Comparison of ENCODE assay signal across 12 cellular contexts in genomic region chr11:128493570-128493965, GRCh38.
A peak's percentile ranks its signal among the peaks of the same experiment; 100 is the strongest.
DNase-seq lines count a peak whose midpoint lies in the region; ATAC-seq and TF ChIP-seq lines count a peak whose summit lies in the region.
"Had no signal": no experiment of that assay in that cellular context is flagged by ENCODE, and none has a peak within 500 bp of the region (broad histone marks: within the 10 kb centered on the region; RNA-seq: fewer than 3 reads in every experiment).

No MANE protein-coding gene starts in this region.

- TF ChIP-seq CTCF in heart right ventricle (IDR thresholded peaks at IDR 0.05) (no peak), uterus (IDR thresholded peaks at IDR 0.05) (no peak)

- H3K9me3 ChIP-seq in heart right ventricle (no peaks in the 10 kb centered on the region), mucosa of rectum (ENCODE audit: control insufficient read depth in 2 of 2, low read length in 2 of 2) (no peaks in the 10 kb centered on the region), uterus (no peaks in the 10 kb centered on the region)

- DNase-seq in heart right ventricle, result no peak
- no peak for DNase-seq in Right ventricle myocardium inferior (ENCODE audit: missing footprints)
- DNase-seq in activated naive CD4-positive, alpha-beta T cell treated with anti-CD3 and anti-CD28 coated beads, Interleukin-2, amount 50 U/mL, for 72 hours (ENCODE audit: low spot score in 2 of 2), result no peak
- DNase-seq in uterus, result no peak
- DNase-seq in cerebellum (ENCODE audit: low spot score), result no peak
- no peak for DNase-seq in OCI-M1 (lab: John Stamatoyannopoulos, UW)
- DNase-seq: activated CD4-positive, alpha-beta T cell treated with anti-CD3 and anti-CD28 coated beads for 4 hours; NCI-H1694 had no signal

- peaks cover 0 to 57% (median 19%) of the 10 kb centered on the region in 9 donors for H3K36me3 ChIP-seq in heart right ventricle
- peaks cover 20 to 21% of the 10 kb centered on the region in 2 donors for H3K36me3 ChIP-seq in mucosa of rectum (ENCODE audit: control insufficient read depth in 2 of 2, insufficient read depth in 2 of 2, low read length in 2 of 2)
- H3K36me3 ChIP-seq in uterus, result no peaks in the 10 kb centered on the region

- 39 to 41% methylated on average over 2 of the region's 2 CpGs for WGBS in heart right ventricle, 2 donors

- no peak overlapping the region for H3K4me3 ChIP-seq in heart right ventricle
- H3K4me3 ChIP-seq in mucosa of rectum (ENCODE audit: low read length in 2 of 2), result no peak overlapping the region
- no peak overlapping the region for H3K4me3 ChIP-seq in uterus

- H3K36me3 Mint-ChIP-seq in activated naive CD4-positive, alpha-beta T cell treated with anti-CD3 and anti-CD28 coated beads, Interleukin-2, amount 50 U/mL, for 72 hours, result peaks cover 61 to 92% of the 10 kb centered on the region in 2 donors

- H3K4me1 ChIP-seq in heart right ventricle (peaks cover 19 to 100% (median 99%) of the 10 kb centered on the region in 9 donors), mucosa of rectum (ENCODE audit: control insufficient read depth in 2 of 2, insufficient read depth in 2 of 2, low read length in 2 of 2) (peaks cover 37 to 38% of the 10 kb centered on the region in 2 donors), uterus (peaks cover 0 to 14% of the 10 kb centered on the region in 2 donors)

- H3K27ac Mint-ChIP-seq in activated naive CD4-positive, alpha-beta T cell treated with anti-CD3 and anti-CD28 coated beads, Interleukin-2, amount 50 U/mL, for 72 hours, result peak overlapping the region; percentile 97 to 99
- H3K27ac Mint-ChIP-seq: CD14-positive monocyte had no signal

- peak overlapping the region in 9 of 10 donors; percentile 2 to 97 (median 56) for H3K27ac ChIP-seq in heart right ventricle
- H3K27ac ChIP-seq in mucosa of rectum (ENCODE audit: low read depth in 2 of 2, low read length in 2 of 2), result peak overlapping the region; percentile 26 to 46
- H3K27ac ChIP-seq in uterus, result peak overlapping the region; percentile 37 to 67
- H3K27ac ChIP-seq: HL-60 had no signal

- H3K9ac ChIP-seq in mucosa of rectum (ENCODE audit: low read depth in 1 of 2, low read length in 2 of 2), result no peak overlapping the region

- no peak for TF ChIP-seq POLR2A in uterus (IDR thresholded peaks at IDR 0.05)

- H3K27me3 ChIP-seq in heart right ventricle (no peaks in the 10 kb centered on the region), mucosa of rectum (ENCODE audit: control insufficient read depth in 2 of 2, insufficient read depth in 2 of 2, low read length in 2 of 2) (no peaks in the 10 kb centered on the region), uterus (no peaks in the 10 kb centered on the region)

- peaks cover 0 to 4% of the 10 kb centered on the region in 2 donors for H3K9me3 Mint-ChIP-seq in activated naive CD4-positive, alpha-beta T cell treated with anti-CD3 and anti-CD28 coated beads, Interleukin-2, amount 50 U/mL, for 72 hours

- intact Hi-C loops in heart right ventricle (cut with DNase I), result no loop called here
- intact Hi-C loops in Right ventricle myocardium inferior (cut with DNase I), result no loop called here
- intact Hi-C loops in uterus (cut with DNase I; ENCODE audit: low total_unique reads), result no loop called here

- ATAC-seq in heart right ventricle (no peak), Right ventricle myocardium inferior (no peak), GM21825 (IDR thresholded peaks at IDR 0.05; ENCODE audit: unreplicated experiment) (no peak)
- ATAC-seq in activated naive CD4-positive, alpha-beta T cell treated with anti-CD3 and anti-CD28 coated beads, Interleukin-2, amount 50 U/mL, for 72 hours, result no peak
